ENCODE assay signal across 17 cellular contexts in genomic region chr10:3206516-3207157, GRCh38. TPM values are rescaled to one million over a fixed set of nuclear protein-coding genes. Genes with fewer than 3 reads are reported as not detected.
DNase-seq lines count a peak whose midpoint lies in the region; ATAC-seq, FAIRE-seq and TF ChIP-seq lines count a peak whose summit lies in the region.
"Had no signal": no experiment of that assay in that cellular context is flagged by ENCODE, and none has a peak within 500 bp of the region (broad histone marks: within the 10 kb centered on the region; RNA-seq: fewer than 3 reads in every experiment).

No MANE protein-coding gene starts in this region.

- no peaks in the 10 kb centered on the region for H3K9me3 ChIP-seq in tibial nerve

- TF ChIP-seq EP300 in tibial nerve (IDR thresholded peaks at IDR 0.05): no peak

- CTCF ChIA-PET in T-cell (lab: Charles Lee): no interaction called here

- no peak for TF ChIP-seq POLR2A in tibial nerve (IDR thresholded peaks at IDR 0.05)

- 68 to 71% methylated on average over 11 of the region's 11 CpGs for WGBS in tibial nerve, 2 donors

- no peak overlapping the region for H3K27ac ChIP-seq in tibial nerve

- POLR2A ChIA-PET in T-cell (lab: Charles Lee): no interaction called here

- H3K36me3 ChIP-seq in H7 (replicated peaks; ENCODE audit: control insufficient read depth, insufficient read depth, low read length) (no peaks in the 10 kb centered on the region), tibial nerve (no peaks in the 10 kb centered on the region)

- H3K4me3 ChIP-seq in fibroblast of the aortic adventitia (ENCODE audit: low read depth, low read length): no peak overlapping the region
- H3K4me3 ChIP-seq in H7 (ENCODE audit: insufficient read depth, low read depth, low read length): no peak overlapping the region
- no peak overlapping the region for H3K4me3 ChIP-seq in tibial nerve

- DNase-seq in GM03348 (ENCODE audit: low spot score) (peak; percentile 55), fibroblast of the aortic adventitia (ENCODE audit: low read depth) (peak; percentile 23), T-cell (no peak), type B pancreatic cell (ENCODE audit: extremely low spot score, unreplicated experiment) (no peak), H7 (no peak), tibial nerve (ENCODE audit: low spot score in 2 of 2) (no peak)
- DNase-seq: CD8-positive, alpha-beta T cell; COR-L47; DND-41; GDM1; IMR-90 had no signal

- H3K9me3 Mint-ChIP-seq in T-cell (no peaks in the 10 kb centered on the region), type B pancreatic cell (no peaks in the 10 kb centered on the region)
- H3K9me3 Mint-ChIP-seq: CD8-positive, alpha-beta T cell had no signal

- H3K27me3 Mint-ChIP-seq in T-cell: peaks cover 28 to 35% of the 10 kb centered on the region in 2 donors
- peaks cover 12% of the 10 kb centered on the region for H3K27me3 Mint-ChIP-seq in type B pancreatic cell

- peak; percentile 95 for FAIRE-seq in endometrium (lab: Jason Lieb, UNC)
- FAIRE-seq: A204.1, D721Med, GM19239 had no signal

- H3K27me3 ChIP-seq in H7 (ENCODE audit: control insufficient read depth, insufficient read depth, low read length): no peaks in the 10 kb centered on the region; the same call in 1 of the 2 replicates
- H3K27me3 ChIP-seq in tibial nerve: no peaks in the 10 kb centered on the region

- no peak for ATAC-seq in T-cell (replicated peaks in 1 of 4)
- ATAC-seq: CD8-positive, alpha-beta T cell; HCT116 had no signal

- no peak overlapping the region for H3K4me3 Mint-ChIP-seq in T-cell
- H3K4me3 Mint-ChIP-seq in type B pancreatic cell: no peak overlapping the region
- H3K4me3 Mint-ChIP-seq: CD14-positive monocyte; CD8-positive, alpha-beta T cell had no signal

- no peaks in the 10 kb centered on the region for H3K4me1 ChIP-seq in tibial nerve

- H3K36me3 Mint-ChIP-seq in T-cell: no peaks in the 10 kb centered on the region
- no peaks in the 10 kb centered on the region for H3K36me3 Mint-ChIP-seq in type B pancreatic cell
- H3K36me3 Mint-ChIP-seq: CD14-positive monocyte; CD8-positive, alpha-beta T cell had no signal

- TF ChIP-seq CTCF in fibroblast of the aortic adventitia (IDR thresholded peaks at IDR 0.05; ENCODE audit: insufficient read depth, low read length) (no peak), type B pancreatic cell (conservative IDR thresholded peaks at IDR 0.05) (no peak), tibial nerve (IDR thresholded peaks at IDR 0.05) (no peak)

- no peak overlapping the region for H3K27ac Mint-ChIP-seq in T-cell
- no peak overlapping the region for H3K27ac Mint-ChIP-seq in type B pancreatic cell
- H3K27ac Mint-ChIP-seq: CD14-positive monocyte; CD8-positive, alpha-beta T cell had no signal

- H3K4me1 Mint-ChIP-seq in T-cell (peaks cover 0 to 5% (median 3%) of the 10 kb centered on the region in 3 donors), type B pancreatic cell (ENCODE audit: unreplicated experiment) (peaks cover 3% of the 10 kb centered on the region)

RNA-seq across cellular contexts. Expression of gene PITRM1, which starts 34.1 kb away (rescaled TPM):
- 29.7 and 110 TPM in 2 replicates for total RNA-seq in fibroblast of the aortic adventitia (ENCODE audit: low replicate concordance)
- total RNA-seq in T-cell: 10 to 100 TPM; 73.9 to 89.5 (median 81.0) TPM
- 57.0 and 62.3 TPM in 2 replicates for total RNA-seq in type B pancreatic cell (ENCODE audit: low replicate concordance)
- 34.6 and 38.2 TPM in 2 replicates for total RNA-seq in H7 (2014; rRNA removed; shearing (Covaris generic))
- 10 to 100 TPM; 55.5 to 83.7 (median 59.7) TPM for total RNA-seq in tibial nerve

Comparison
In these comparisons a context has a peak if more than half of its experiments do, and no peak if none do; other contexts are left out.
1. DNase-seq: peak in GM03348 (single experiment) and fibroblast of the aortic adventitia (single experiment); none in T-cell (0 of 34), type B pancreatic cell (single experiment), H7 (single experiment) and tibial nerve (0 of 2).